1 cellular context compared by ENCODE assay signal in the genomic region with DNA sequence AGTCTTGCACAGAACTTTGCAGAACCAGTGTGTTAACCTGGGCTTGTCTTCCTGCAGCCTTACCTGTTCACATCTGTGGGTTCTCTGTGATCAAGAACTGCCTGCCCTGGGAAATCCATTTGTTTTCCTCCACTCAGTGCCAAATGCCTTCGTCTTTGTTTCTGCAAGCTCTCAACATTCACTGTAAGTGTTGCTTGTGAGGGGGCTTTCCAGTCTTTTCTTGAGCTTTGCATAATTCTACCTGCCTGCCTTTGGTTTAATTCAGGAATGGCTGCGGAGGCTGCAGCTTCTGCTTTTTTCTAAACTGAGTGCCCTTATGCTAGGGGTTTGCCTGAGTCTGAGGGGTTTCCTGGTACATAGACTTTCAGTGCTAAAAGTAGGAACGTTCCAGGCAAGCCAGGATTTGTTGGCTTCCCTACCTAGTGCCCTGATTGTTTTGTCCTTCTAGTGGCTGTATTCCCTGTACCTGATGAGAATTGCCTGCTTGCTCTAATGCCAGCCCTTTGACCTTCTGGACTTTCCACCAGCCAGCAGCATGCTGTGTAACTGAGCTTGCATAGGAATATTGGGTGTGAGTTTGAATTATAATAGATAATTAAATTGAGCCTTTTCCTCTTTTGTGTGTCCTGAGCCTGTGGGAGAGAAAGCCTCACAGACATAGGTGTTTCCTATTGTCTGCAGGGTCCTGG.
TF ChIP-seq lines count a peak whose summit lies in the region.

No MANE protein-coding gene starts in this region.

TF ChIP-seq in GM23338, 12 proteins besides CTCF, POLR2A, EP300 and RAD21 (continued from another document):
- TF ChIP-seq, protein P1, sequence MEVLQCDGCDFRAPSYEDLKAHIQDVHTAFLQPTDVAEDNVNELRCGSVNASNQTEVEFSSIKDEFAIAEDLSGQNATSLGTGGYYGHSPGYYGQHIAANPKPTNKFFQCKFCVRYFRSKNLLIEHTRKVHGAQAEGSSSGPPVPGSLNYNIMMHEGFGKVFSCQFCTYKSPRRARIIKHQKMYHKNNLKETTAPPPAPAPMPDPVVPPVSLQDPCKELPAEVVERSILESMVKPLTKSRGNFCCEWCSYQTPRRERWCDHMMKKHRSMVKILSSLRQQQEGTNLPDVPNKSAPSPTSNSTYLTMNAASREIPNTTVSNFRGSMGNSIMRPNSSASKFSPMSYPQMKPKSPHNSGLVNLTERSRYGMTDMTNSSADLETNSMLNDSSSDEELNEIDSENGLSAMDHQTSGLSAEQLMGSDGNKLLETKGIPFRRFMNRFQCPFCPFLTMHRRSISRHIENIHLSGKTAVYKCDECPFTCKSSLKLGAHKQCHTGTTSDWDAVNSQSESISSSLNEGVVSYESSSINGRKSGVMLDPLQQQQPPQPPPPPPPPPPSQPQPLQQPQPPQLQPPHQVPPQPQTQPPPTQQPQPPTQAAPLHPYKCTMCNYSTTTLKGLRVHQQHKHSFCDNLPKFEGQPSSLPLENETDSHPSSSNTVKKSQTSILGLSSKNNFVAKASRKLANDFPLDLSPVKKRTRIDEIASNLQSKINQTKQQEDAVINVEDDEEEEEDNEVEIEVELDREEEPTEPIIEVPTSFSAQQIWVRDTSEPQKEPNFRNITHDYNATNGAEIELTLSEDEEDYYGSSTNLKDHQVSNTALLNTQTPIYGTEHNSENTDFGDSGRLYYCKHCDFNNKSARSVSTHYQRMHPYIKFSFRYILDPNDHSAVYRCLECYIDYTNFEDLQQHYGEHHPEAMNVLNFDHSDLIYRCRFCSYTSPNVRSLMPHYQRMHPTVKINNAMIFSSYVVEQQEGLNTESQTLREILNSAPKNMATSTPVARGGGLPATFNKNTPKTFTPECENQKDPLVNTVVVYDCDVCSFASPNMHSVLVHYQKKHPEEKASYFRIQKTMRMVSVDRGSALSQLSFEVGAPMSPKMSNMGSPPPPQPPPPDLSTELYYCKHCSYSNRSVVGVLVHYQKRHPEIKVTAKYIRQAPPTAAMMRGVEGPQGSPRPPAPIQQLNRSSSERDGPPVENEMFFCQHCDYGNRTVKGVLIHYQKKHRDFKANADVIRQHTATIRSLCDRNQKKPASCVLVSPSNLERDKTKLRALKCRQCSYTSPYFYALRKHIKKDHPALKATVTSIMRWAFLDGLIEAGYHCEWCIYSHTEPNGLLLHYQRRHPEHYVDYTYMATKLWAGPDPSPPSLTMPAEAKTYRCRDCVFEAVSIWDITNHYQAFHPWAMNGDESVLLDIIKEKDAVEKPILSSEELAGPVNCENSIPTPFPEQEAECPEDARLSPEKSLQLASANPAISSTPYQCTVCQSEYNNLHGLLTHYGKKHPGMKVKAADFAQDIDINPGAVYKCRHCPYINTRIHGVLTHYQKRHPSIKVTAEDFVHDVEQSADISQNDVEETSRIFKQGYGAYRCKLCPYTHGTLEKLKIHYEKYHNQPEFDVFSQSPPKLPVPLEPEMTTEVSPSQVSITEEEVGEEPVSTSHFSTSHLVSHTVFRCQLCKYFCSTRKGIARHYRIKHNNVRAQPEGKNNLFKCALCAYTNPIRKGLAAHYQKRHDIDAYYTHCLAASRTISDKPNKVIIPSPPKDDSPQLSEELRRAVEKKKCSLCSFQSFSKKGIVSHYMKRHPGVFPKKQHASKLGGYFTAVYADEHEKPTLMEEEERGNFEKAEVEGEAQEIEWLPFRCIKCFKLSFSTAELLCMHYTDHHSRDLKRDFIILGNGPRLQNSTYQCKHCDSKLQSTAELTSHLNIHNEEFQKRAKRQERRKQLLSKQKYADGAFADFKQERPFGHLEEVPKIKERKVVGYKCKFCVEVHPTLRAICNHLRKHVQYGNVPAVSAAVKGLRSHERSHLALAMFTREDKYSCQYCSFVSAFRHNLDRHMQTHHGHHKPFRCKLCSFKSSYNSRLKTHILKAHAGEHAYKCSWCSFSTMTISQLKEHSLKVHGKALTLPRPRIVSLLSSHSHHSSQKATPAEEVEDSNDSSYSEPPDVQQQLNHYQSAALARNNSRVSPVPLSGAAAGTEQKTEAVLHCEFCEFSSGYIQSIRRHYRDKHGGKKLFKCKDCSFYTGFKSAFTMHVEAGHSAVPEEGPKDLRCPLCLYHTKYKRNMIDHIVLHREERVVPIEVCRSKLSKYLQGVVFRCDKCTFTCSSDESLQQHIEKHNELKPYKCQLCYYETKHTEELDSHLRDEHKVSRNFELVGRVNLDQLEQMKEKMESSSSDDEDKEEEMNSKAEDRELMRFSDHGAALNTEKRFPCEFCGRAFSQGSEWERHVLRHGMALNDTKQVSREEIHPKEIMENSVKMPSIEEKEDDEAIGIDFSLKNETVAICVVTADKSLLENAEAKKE (CRISPR knock-in tag; IDR thresholded peaks at IDR 0.05) = no peak
- no peak for TF ChIP-seq EZH2 (IDR thresholded peaks at IDR 0.05; ENCODE audit: low read depth, unreplicated experiment)
